Comparison of ENCODE assay signal across 1 cellular context in the genomic region with DNA sequence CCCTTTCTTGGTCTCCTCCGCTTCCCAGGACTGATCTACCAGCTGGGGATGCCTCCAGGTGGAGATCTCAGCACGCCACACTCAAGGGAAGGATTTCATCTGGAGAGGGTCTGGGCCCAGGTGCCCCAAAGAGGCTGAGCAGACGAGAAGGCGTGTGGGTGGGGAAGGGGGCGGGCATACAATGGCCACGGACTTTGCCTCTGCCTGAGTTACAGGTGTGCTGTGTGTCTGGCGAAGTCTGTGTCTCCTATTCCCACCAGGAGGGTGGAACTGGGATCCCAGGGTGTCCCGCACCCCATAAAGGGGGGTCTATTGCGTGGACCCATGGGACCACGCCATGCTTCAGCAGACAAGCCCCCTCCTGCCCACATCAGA.
TF ChIP-seq lines count a peak whose summit lies in the region.

No MANE protein-coding gene starts in this region.

TF ChIP-seq in HepG2, 621 proteins besides CTCF, POLR2A, EP300 and RAD21:
- TF ChIP-seq ZNF30 (CRISPR knock-in tag; IDR thresholded peaks at IDR 0.05) (no peak), ZNF12 (CRISPR knock-in tag; IDR thresholded peaks at IDR 0.05) (no peak), MIER2 (CRISPR knock-in tag; IDR thresholded peaks at IDR 0.05) (no peak), ZBTB40 (IDR thresholded peaks at IDR 0.05) (no peak), ZBTB40 (CRISPR knock-in tag; IDR thresholded peaks at IDR 0.05) (no peak), SP2 (CRISPR knock-in tag; IDR thresholded peaks at IDR 0.05) (no peak), ZEB1 (IDR thresholded peaks at IDR 0.05; ENCODE audit: insufficient replicate concordance, low read depth) (no peak)
